ENCODE assay signal across 20 cellular contexts in genomic region chr2:12219761-12220160, GRCh38.
DNase-seq lines count a peak whose midpoint lies in the region; ATAC-seq and TF ChIP-seq lines count a peak whose summit lies in the region.
"Had no signal": no experiment of that assay in that cellular context is flagged by ENCODE, and none has a peak within 500 bp of the region (broad histone marks: within the 10 kb centered on the region; RNA-seq: fewer than 3 reads in every experiment).

No MANE protein-coding gene starts in this region.

- H3K27ac Mint-ChIP-seq in central memory CD8-positive, alpha-beta T cell (ENCODE audit: low read depth), result no peak overlapping the region
- peak overlapping the region in 3 of 6 donors; percentile 12 to 55 (median 19) for H3K27ac Mint-ChIP-seq in immature natural killer cell
- no peak overlapping the region for H3K27ac Mint-ChIP-seq in naive thymus-derived CD4-positive, alpha-beta T cell
- no peak overlapping the region for H3K27ac Mint-ChIP-seq in stimulated activated effector memory CD8-positive, alpha-beta T cell treated with anti-CD3 and anti-CD28 coated beads, Interleukin-12 subunit alpha, Interleukin-12 subunit beta, amount 100 ng/mL, for 72 hours
- H3K27ac Mint-ChIP-seq: B cell; CD4-positive, alpha-beta T cell had no signal

- no peaks in the 10 kb centered on the region for H3K36me3 Mint-ChIP-seq in central memory CD8-positive, alpha-beta T cell (ENCODE audit: insufficient read depth)
- H3K36me3 Mint-ChIP-seq in immature natural killer cell, result peaks cover 9 to 23% (median 14%) of the 10 kb centered on the region in 3 donors
- H3K36me3 Mint-ChIP-seq in naive thymus-derived CD4-positive, alpha-beta T cell, result peaks cover 0 to 16% (median 9%) of the 10 kb centered on the region in 5 donors
- H3K36me3 Mint-ChIP-seq in stimulated activated effector memory CD8-positive, alpha-beta T cell treated with anti-CD3 and anti-CD28 coated beads, Interleukin-12 subunit alpha, Interleukin-12 subunit beta, amount 100 ng/mL, for 72 hours, result no peaks in the 10 kb centered on the region

- peak; percentile 93 for ATAC-seq in central memory CD8-positive, alpha-beta T cell (replicated peaks; ENCODE audit: extremely low read depth, poor library complexity, severe bottlenecking)
- ATAC-seq in naive thymus-derived CD4-positive, alpha-beta T cell, result peak; percentile 45
- ATAC-seq in stimulated activated effector memory CD8-positive, alpha-beta T cell treated with anti-CD3 and anti-CD28 coated beads, Interleukin-12 subunit alpha, Interleukin-12 subunit beta, amount 100 ng/mL, for 72 hours, result peak; percentile 63

- peaks cover 13% of the 10 kb centered on the region for H3K4me1 Mint-ChIP-seq in central memory CD8-positive, alpha-beta T cell
- H3K4me1 Mint-ChIP-seq in immature natural killer cell, result peaks cover 14% of the 10 kb centered on the region in 2 donors
- H3K4me1 Mint-ChIP-seq in naive thymus-derived CD4-positive, alpha-beta T cell, result peaks cover 0 to 9% (median 0%) of the 10 kb centered on the region in 7 donors
- peaks cover 13% of the 10 kb centered on the region for H3K4me1 Mint-ChIP-seq in stimulated activated effector memory CD8-positive, alpha-beta T cell treated with anti-CD3 and anti-CD28 coated beads, Interleukin-12 subunit alpha, Interleukin-12 subunit beta, amount 100 ng/mL, for 72 hours
- H3K4me1 Mint-ChIP-seq: B cell had no signal

- DNase-seq in central memory CD8-positive, alpha-beta T cell (ENCODE audit: low spot score in 2 of 2), result no peak
- DNase-seq in immature natural killer cell (peak; percentile 20 to 33 (median 32)), SIG-M5 (lab: John Stamatoyannopoulos, UW) (no peak), NCI-H128 (lab: John Stamatoyannopoulos, UW; ENCODE audit: unreplicated experiment) (no peak), GM13976 (ENCODE audit: low spot score) (no peak), NCI-H446 (lab: John Stamatoyannopoulos, UW) (no peak)
- no peak for DNase-seq in naive thymus-derived CD4-positive, alpha-beta T cell
- no peak for DNase-seq in stimulated activated effector memory CD8-positive, alpha-beta T cell treated with anti-CD3 and anti-CD28 coated beads, Interleukin-12 subunit alpha, Interleukin-12 subunit beta, amount 100 ng/mL, for 72 hours (ENCODE audit: low spot score in 2 of 2)
- DNase-seq: Calu3; CD4-positive, alpha-beta T cell; COR-L47; DMS53; DMS79 treated with DMSO at 0.1 percent for 48 hours; GF-D8; GM23248; H7; HCEC 1CT had no signal

- in situ Hi-C loops in GM13976 (cut with MboI; ENCODE audit: low sequenced_read_pairs, unreplicated experiment), result no loop called here

- POLR2A ChIA-PET in naive thymus-derived CD4-positive, alpha-beta T cell (lab: Charles Lee), result no interaction called here

- CTCF ChIA-PET in naive thymus-derived CD4-positive, alpha-beta T cell (lab: Charles Lee), result interaction anchor here (0.7 kb wide), 1 partner anchor 498 kb away, joined by 3 read pairs; no protein-coding TSS in a partner anchor

- no peak for TF ChIP-seq CTCF in GM13976 (IDR thresholded peaks at IDR 0.05; ENCODE audit: borderline replicate concordance, control extremely low read depth, extremely low read depth, insufficient read depth, missing control alignments)

- no peak overlapping the region for H3K27ac ChIP-seq in naive thymus-derived CD4-positive, alpha-beta T cell (ENCODE audit: low read depth, low read length)
- H3K27ac ChIP-seq: BLaER1, C4-2B, GM23248 had no signal

- intact Hi-C loops in naive thymus-derived CD4-positive, alpha-beta T cell (cut with micrococcal nuclease), result loop anchor here in 1 of 2 donors (10.0 kb wide), 1 partner anchor 355 kb away; no protein-coding TSS in a partner anchor

- no peak overlapping the region for H3K4me3 ChIP-seq in naive thymus-derived CD4-positive, alpha-beta T cell (ENCODE audit: low read length)
- H3K4me3 ChIP-seq: BLaER1, GM23248 had no signal

- no peak overlapping the region for H3K4me3 Mint-ChIP-seq in central memory CD8-positive, alpha-beta T cell
- H3K4me3 Mint-ChIP-seq in immature natural killer cell, result peak overlapping the region in 2 of 5 donors; percentile 38 to 55
- no peak overlapping the region for H3K4me3 Mint-ChIP-seq in naive thymus-derived CD4-positive, alpha-beta T cell
- no peak overlapping the region for H3K4me3 Mint-ChIP-seq in stimulated activated effector memory CD8-positive, alpha-beta T cell treated with anti-CD3 and anti-CD28 coated beads, Interleukin-12 subunit alpha, Interleukin-12 subunit beta, amount 100 ng/mL, for 72 hours
- H3K4me3 Mint-ChIP-seq: B cell; CD4-positive, alpha-beta T cell had no signal

- peaks cover 0 to 16% (median 0%) of the 10 kb centered on the region in 3 experiments for H3K9me3 ChIP-seq in naive thymus-derived CD4-positive, alpha-beta T cell (ENCODE audit: control insufficient read depth in 2 of 3, low read length in 3 of 3)

- H3K9me3 Mint-ChIP-seq in central memory CD8-positive, alpha-beta T cell, result peaks cover 14% of the 10 kb centered on the region
- peaks cover 8 to 27% (median 14%) of the 10 kb centered on the region in 6 donors for H3K9me3 Mint-ChIP-seq in immature natural killer cell
- H3K9me3 Mint-ChIP-seq in naive thymus-derived CD4-positive, alpha-beta T cell, result peaks cover 2 to 32% (median 14%) of the 10 kb centered on the region in 11 donors
- peaks cover 11% of the 10 kb centered on the region for H3K9me3 Mint-ChIP-seq in stimulated activated effector memory CD8-positive, alpha-beta T cell treated with anti-CD3 and anti-CD28 coated beads, Interleukin-12 subunit alpha, Interleukin-12 subunit beta, amount 100 ng/mL, for 72 hours

- no peaks in the 10 kb centered on the region for H3K27me3 ChIP-seq in naive thymus-derived CD4-positive, alpha-beta T cell (ENCODE audit: control insufficient read depth in 2 of 2, insufficient read depth in 2 of 2, low read length in 2 of 2)
- H3K27me3 ChIP-seq: BLaER1 had no signal

- H3K4me1 ChIP-seq in naive thymus-derived CD4-positive, alpha-beta T cell (ENCODE audit: control insufficient read depth in 2 of 2, insufficient read depth in 2 of 2, low read length in 2 of 2), result no peaks in the 10 kb centered on the region
- H3K4me1 ChIP-seq: BLaER1 had no signal

- no peaks in the 10 kb centered on the region for H3K27me3 Mint-ChIP-seq in central memory CD8-positive, alpha-beta T cell
- peaks cover 0 to 6% (median 0%) of the 10 kb centered on the region in 3 donors for H3K27me3 Mint-ChIP-seq in immature natural killer cell (ENCODE audit: low read depth in 3 of 3)
- peaks cover 0 to 10% (median 0%) of the 10 kb centered on the region in 5 donors for H3K27me3 Mint-ChIP-seq in naive thymus-derived CD4-positive, alpha-beta T cell
- H3K27me3 Mint-ChIP-seq: B cell; CD4-positive, alpha-beta T cell had no signal

- no peaks in the 10 kb centered on the region for H3K36me3 ChIP-seq in naive thymus-derived CD4-positive, alpha-beta T cell (ENCODE audit: control insufficient read depth in 2 of 3, insufficient read depth in 3 of 3, low read length in 3 of 3)

Comparison
In these comparisons a context has a peak if more than half of its experiments do, and no peak if none do; other contexts are left out.
1. DNase-seq: peak in immature natural killer cell (3 of 3); none in central memory CD8-positive, alpha-beta T cell (0 of 2), naive thymus-derived CD4-positive, alpha-beta T cell (0 of 9), stimulated activated effector memory CD8-positive, alpha-beta T cell treated with anti-CD3 and anti-CD28 coated beads, Interleukin-12 subunit alpha, Interleukin-12 subunit beta, amount 100 ng/mL, for 72 hours (0 of 2), SIG-M5 (single experiment), NCI-H128 (single experiment), GM13976 (single experiment) and NCI-H446 (0 of 2).
2. Peak in every context shown above with its lines, with median percentiles within 50 percentile points of each other: ATAC-seq.